26 cellular contexts compared by ENCODE assay signal in genomic region chr4:136136566-136136965, GRCh38.
"Had no signal": no experiment of that assay in that cellular context is flagged by ENCODE, and none has a peak within 500 bp of the region (broad histone marks: within the 10 kb centered on the region; RNA-seq: fewer than 3 reads in every experiment).

No MANE protein-coding gene starts in this region.

- H3K4me1 ChIP-seq: ascending aorta, esophagus muscularis mucosa, foreskin keratinocyte, gastrocnemius medialis, heart right ventricle had no signal

- H3K27me3 ChIP-seq: ascending aorta, esophagus muscularis mucosa, foreskin keratinocyte, gastrocnemius medialis, heart right ventricle, hepatocyte had no signal

- ATAC-seq: activated naive CD4-positive, alpha-beta T cell treated with anti-CD3 and anti-CD28 coated beads, Interleukin-2, amount 50 U/mL, for 72 hours; activated T-cell treated with anti-CD3 and anti-CD28 coated beads, Interleukin-2, amount 50 U/mL, for 72 hours; effector memory CD8-positive, alpha-beta T cell; foreskin keratinocyte; gastrocnemius medialis; heart right ventricle had no signal

- H2AFZ ChIP-seq: hepatocyte had no signal

- H3K27ac ChIP-seq: ascending aorta, esophagus muscularis mucosa, foreskin keratinocyte, gastrocnemius medialis, heart right ventricle, hepatocyte had no signal

- H3K4me2 ChIP-seq: hepatocyte had no signal

- H3K79me2 ChIP-seq: hepatocyte had no signal

- H3K4me3 ChIP-seq: ascending aorta, esophagus muscularis mucosa, gastrocnemius medialis, heart right ventricle, hepatocyte had no signal

- DNase-seq: activated CD4-positive, alpha-beta memory T cell treated with anti-CD3 and anti-CD28 coated beads, Interleukin-2, amount 10 ng/mL, durations not matched to agents 7 days and 5 days; activated CD4-positive, alpha-beta T cell treated with anti-CD3 and anti-CD28 coated beads for 1 hour; activated CD4-positive, alpha-beta T cell treated with anti-CD3 and anti-CD28 coated beads for 4 hours; activated CD4-positive, alpha-beta T cell treated with anti-CD3 and anti-CD28 coated beads, Interleukin-2, amount 10 ng/mL, durations not matched to agents 7 days and 5 days; activated CD4-positive, alpha-beta T cell treated with anti-CD3 and anti-CD28 coated beads, Interleukin-2, amount 50 U/mL, for 4 hours; activated CD4-positive, CD25-positive, alpha-beta regulatory T cell; activated CD8-positive, alpha-beta memory T cell treated with anti-CD3 and anti-CD28 coated beads, Interleukin-2, amount 50 U/mL, for 48 hours; activated gamma-delta T cell; activated naive CD4-positive, alpha-beta T cell; activated naive CD4-positive, alpha-beta T cell treated with anti-CD3 and anti-CD28 coated beads, Interleukin-2, amount 10 ng/mL, durations not matched to agents 7 days and 5 days; activated naive CD8-positive, alpha-beta T cell treated with anti-CD3 and anti-CD28 coated beads, Interleukin-2, amount 10 ng/mL, durations not matched to agents 7 days and 5 days; activated T-cell treated with anti-CD3 and anti-CD28 coated beads for 4 hours; activated T-cell treated with anti-CD3 and anti-CD28 coated beads, Interleukin-2, amount 50 U/mL, for 24 hours; activated T-cell treated with anti-CD3 and anti-CD28 coated beads, Interleukin-2, amount 50 U/mL, for 72 hours; cortex of kidney; dermis blood vessel endothelial cell; effector CD4-positive, alpha-beta T cell; effector memory CD8-positive, alpha-beta T cell; erythroblast; foreskin keratinocyte; gastrocnemius medialis; heart right ventricle had no signal

- H3K9me3 ChIP-seq: ascending aorta, esophagus muscularis mucosa, gastrocnemius medialis, heart right ventricle had no signal

- H3K36me3 ChIP-seq: ascending aorta, esophagus muscularis mucosa, gastrocnemius medialis, heart right ventricle had no signal
